29 cellular contexts compared by ENCODE assay signal in genomic region chr2:17630089-17630488, GRCh38.
"Had no signal": no experiment of that assay in that cellular context is flagged by ENCODE, and none has a peak within 500 bp of the region (broad histone marks: within the 10 kb centered on the region; RNA-seq: fewer than 3 reads in every experiment).

No MANE protein-coding gene starts in this region.

- H3K27me3 Mint-ChIP-seq: progenitor cell of endocrine pancreas had no signal

- H3K4me2 ChIP-seq: neural progenitor cell had no signal

- ATAC-seq: natural killer cell; sciatic nerve; stimulated activated memory B cell treated with anti-CD40 and anti-IgM and Interleukin-4, amounts not matched to agents 10 μg/mL and 1 μg/mL and 100 μg/mL, for 72 hours; stimulated activated naive CD8-positive, alpha-beta T cell treated with anti-CD3 and anti-CD28 coated beads, Interleukin-15, amount 100 ng/mL, for 72 hours had no signal

- H3K4me1 Mint-ChIP-seq: naive B cell; stimulated activated memory B cell treated with anti-CD40 and anti-IgM and Interleukin-4, amounts not matched to agents 10 μg/mL and 1 μg/mL and 100 μg/mL, for 72 hours; stimulated activated naive CD8-positive, alpha-beta T cell treated with anti-CD3 and anti-CD28 coated beads, Interleukin-15, amount 100 ng/mL, for 72 hours had no signal

- H3K9me3 Mint-ChIP-seq: immature natural killer cell; natural killer cell; neural progenitor cell; stimulated activated naive CD8-positive, alpha-beta T cell treated with anti-CD3 and anti-CD28 coated beads, Interleukin-15, amount 100 ng/mL, for 72 hours had no signal

- H3K27ac Mint-ChIP-seq: immature natural killer cell; mesothelial cell of epicardium; naive B cell; natural killer cell; nephron progenitor cell; neural progenitor cell; progenitor cell of endocrine pancreas; stimulated activated memory B cell treated with anti-CD40 and anti-IgM and Interleukin-4, amounts not matched to agents 10 μg/mL and 1 μg/mL and 100 μg/mL, for 72 hours; stimulated activated naive CD8-positive, alpha-beta T cell treated with anti-CD3 and anti-CD28 coated beads, Interleukin-15, amount 100 ng/mL, for 72 hours had no signal

- H3K9me3 ChIP-seq: neutrophil, thyroid gland, transverse colon, vagina had no signal

- H3K36me3 Mint-ChIP-seq: immature natural killer cell; mesothelial cell of epicardium; naive B cell; natural killer cell; neural progenitor cell; stimulated activated memory B cell treated with anti-CD40 and anti-IgM and Interleukin-4, amounts not matched to agents 10 μg/mL and 1 μg/mL and 100 μg/mL, for 72 hours had no signal

- H3K27me3 ChIP-seq: neural progenitor cell, neutrophil, right atrium auricular region, thyroid gland, transverse colon, upper lobe of left lung, vagina had no signal

- H2AFZ ChIP-seq: neural progenitor cell, parathyroid adenoma had no signal

- DNase-seq: immature natural killer cell; left ventricle myocardium inferior; mesendoderm; naive B cell; natural killer cell; nephron progenitor cell; occipital lobe; stimulated activated CD4-positive, alpha-beta T cell treated with anti-CD3 and anti-CD28 coated beads, Interleukin-12 subunit alpha, Interleukin-12 subunit beta, amount 100 ng/mL, for 4 hours; stimulated activated CD4-positive, alpha-beta T cell treated with anti-CD3 and anti-CD28 coated beads, Interleukin-15, amount 100 ng/mL, for 24 hours; stimulated activated CD4-positive, alpha-beta T cell treated with anti-CD3 and anti-CD28 coated beads, Interleukin-2, amount 100 ng/mL, for 24 hours; stimulated activated CD4-positive, alpha-beta T cell treated with anti-CD3 and anti-CD28 coated beads, Interleukin-4, amount 100 ng/mL, for 24 hours; stimulated activated CD8-positive, alpha-beta memory T cell treated with anti-CD3 and anti-CD28 coated beads, Interleukin-4, amount 100 ng/mL, for 48 hours; stimulated activated naive CD4-positive, alpha-beta T cell treated with Interleukin-2 at 50 U/mL for 16 hours; stimulated activated naive CD8-positive, alpha-beta T cell treated with anti-CD3 and anti-CD28 coated beads, Interleukin-15, amount 100 ng/mL, for 72 hours; substantia nigra; thyroid gland; transverse colon; upper lobe of left lung had no signal

- H3K4me3 ChIP-seq: left ventricle myocardium inferior, lung, neural progenitor cell, right atrium auricular region, skin epidermis, thyroid gland, transverse colon, upper lobe of left lung, vagina had no signal

- H3K4me3 Mint-ChIP-seq: immature natural killer cell; mesothelial cell of epicardium; naive B cell; natural killer cell; nephron progenitor cell; neural progenitor cell; stimulated activated memory B cell treated with anti-CD40 and anti-IgM and Interleukin-4, amounts not matched to agents 10 μg/mL and 1 μg/mL and 100 μg/mL, for 72 hours; stimulated activated naive CD8-positive, alpha-beta T cell treated with anti-CD3 and anti-CD28 coated beads, Interleukin-15, amount 100 ng/mL, for 72 hours had no signal

- H3K79me2 ChIP-seq: parathyroid adenoma had no signal

- H3K36me3 ChIP-seq: left ventricle myocardium inferior, neural progenitor cell, neutrophil, right atrium auricular region, thyroid gland, transverse colon, upper lobe of left lung, vagina had no signal

- H3K9ac ChIP-seq: neural progenitor cell, parathyroid adenoma had no signal

- H3K27ac ChIP-seq: left ventricle myocardium inferior, neural progenitor cell, neutrophil, parathyroid adenoma, right atrium auricular region, thyroid gland, transverse colon, upper lobe of left lung, vagina had no signal

- H3K4me1 ChIP-seq: neural progenitor cell, parathyroid adenoma, thyroid gland, transverse colon, upper lobe of left lung, vagina had no signal
